ENCODE assay signal across 9 cellular contexts in the genomic region with DNA sequence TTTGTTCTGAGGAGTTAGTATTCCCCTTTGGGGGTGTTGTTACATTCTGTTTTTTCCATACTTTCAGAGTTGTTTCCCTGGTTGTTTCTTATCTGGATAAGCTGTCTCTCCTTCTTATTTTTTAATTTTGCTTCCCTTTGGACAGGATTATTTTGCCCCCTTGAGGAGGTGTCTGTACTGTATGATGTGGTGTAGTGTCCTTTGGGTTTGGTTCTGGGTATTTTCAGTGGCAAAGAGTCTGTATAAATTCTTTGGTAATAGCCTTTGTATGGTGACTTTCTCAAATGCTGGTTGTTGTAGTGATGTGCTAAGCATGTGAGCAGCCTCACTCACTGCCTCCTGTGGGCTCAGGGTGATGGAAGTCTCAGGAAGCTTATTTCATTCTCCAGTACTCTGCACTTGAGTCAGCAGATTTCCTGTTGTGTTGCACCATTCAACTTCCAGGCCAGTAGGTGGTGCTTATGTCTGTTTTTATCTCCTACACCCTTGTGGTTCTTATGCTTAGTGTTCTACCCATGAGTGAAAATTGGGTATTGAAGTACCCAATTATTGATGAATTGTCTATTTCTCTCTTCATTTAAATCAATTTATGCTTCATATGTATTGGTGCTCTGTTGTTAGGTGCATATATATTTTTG.
DNase-seq lines count a peak whose midpoint lies in the region; ATAC-seq, FAIRE-seq and TF ChIP-seq lines count a peak whose summit lies in the region.
"Had no signal": no experiment of that assay in that cellular context is flagged by ENCODE, and none has a peak within 500 bp of the region (broad histone marks: within the 10 kb centered on the region; RNA-seq: fewer than 3 reads in every experiment).

No MANE protein-coding gene starts in this region.

- no peak for TF ChIP-seq POLR2A in GM12891 (IDR thresholded peaks at IDR 0.05; ENCODE audit: low read depth, low read length)

- H3K4me2 ChIP-seq in OCI-LY3 (ENCODE audit: low read length) = no peak overlapping the region

- ATAC-seq in HG02973 (IDR thresholded peaks at IDR 0.05; ENCODE audit: unreplicated experiment) = peak; percentile 66
- no peak for ATAC-seq in GM19328 (IDR thresholded peaks at IDR 0.05; ENCODE audit: unreplicated experiment)

- H3K36me3 ChIP-seq in BE2C (no peaks in the 10 kb centered on the region), OCI-LY3 (replicated peaks; ENCODE audit: low read depth, low read length) (no peaks in the 10 kb centered on the region)
- H3K36me3 ChIP-seq: SJSA1 had no signal

- no peak overlapping the region for H3K4me3 ChIP-seq in BE2C (ENCODE audit: low read depth, low read length)
- H3K4me3 ChIP-seq in OCI-LY3 (ENCODE audit: low read length) = no peak overlapping the region
- no peak overlapping the region for H3K4me3 ChIP-seq in epithelial cell of proximal tubule (ENCODE audit: low read depth, low read length)
- H3K4me3 ChIP-seq: SJSA1 had no signal

- H3K4me1 ChIP-seq in BE2C (no peaks in the 10 kb centered on the region), OCI-LY3 (ENCODE audit: low read length) (peaks cover 3% of the 10 kb centered on the region; the same call in 1 of the 2 replicates)

- H3K9me3 ChIP-seq in BE2C (no peaks in the 10 kb centered on the region), OCI-LY3 (ENCODE audit: insufficient read depth, low read length) (no peaks in the 10 kb centered on the region)

- H3K27me3 ChIP-seq in BE2C (no peaks in the 10 kb centered on the region), OCI-LY3 (ENCODE audit: low read depth, low read length) (no peaks in the 10 kb centered on the region)
- H3K27me3 ChIP-seq: SJSA1 had no signal

- TF ChIP-seq CTCF in BE2C (IDR thresholded peaks at IDR 0.05; ENCODE audit: low read depth, low read length) = peak; percentile 46
- TF ChIP-seq CTCF in OCI-LY3 (IDR thresholded peaks at IDR 0.05; ENCODE audit: low read depth, low read length) = peak; percentile 65
- TF ChIP-seq CTCF in epithelial cell of proximal tubule (conservative IDR thresholded peaks at IDR 0.05; ENCODE audit: low read depth, low read length) = peak; percentile 67

- H3K9ac ChIP-seq in OCI-LY3 (ENCODE audit: low read length) = no peak overlapping the region

- H3K27ac ChIP-seq in OCI-LY3 (ENCODE audit: low read length) = no peak overlapping the region
- H3K27ac ChIP-seq: SJSA1 had no signal

- H3K79me2 ChIP-seq in OCI-LY3 (ENCODE audit: low read length) = no peaks in the 10 kb centered on the region

- DNase-seq in BE2C (no peak), GM12891 (ENCODE audit: insufficient read length, low spot score) (no peak), epithelial cell of proximal tubule (ENCODE audit: low read depth) (peak; percentile 31), stromal cell of bone marrow (ENCODE audit: low read depth) (peak; percentile 22), putamen (ENCODE audit: low spot score) (no peak)

- no peak overlapping the region for H2AFZ ChIP-seq in OCI-LY3 (ENCODE audit: low read depth, low read length)

- peak; percentile 90 for FAIRE-seq in GM12891 (lab: Jason Lieb, UNC)

- no peaks in the 10 kb centered on the region for H4K20me1 ChIP-seq in OCI-LY3 (ENCODE audit: insufficient read depth, low read length)

TF ChIP-seq in GM12891, 5 proteins besides CTCF, POLR2A, EP300 and RAD21:
- no peak for TF ChIP-seq TAF1 (IDR thresholded peaks at IDR 0.05; ENCODE audit: low read depth, low read length)
- no peak for TF ChIP-seq POU2F2 (IDR thresholded peaks at IDR 0.05; ENCODE audit: low read depth, low read length)
- no peak for TF ChIP-seq POLR2AphosphoS5 (IDR thresholded peaks at IDR 0.05; ENCODE audit: low read depth, low read length)
- TF ChIP-seq PAX5 (IDR thresholded peaks at IDR 0.05; ENCODE audit: insufficient read depth, low read length, severe bottlenecking) = no peak
- no peak for TF ChIP-seq SPI1 (IDR thresholded peaks at IDR 0.05; ENCODE audit: low read depth, low read length)

Comparison
In these comparisons a context has a peak if more than half of its experiments do, and no peak if none do; other contexts are left out.
1. DNase-seq: peak in epithelial cell of proximal tubule (single experiment) and stromal cell of bone marrow (single experiment); none in BE2C (single experiment), GM12891 (single experiment) and putamen (single experiment).
2. Peak in every context shown above with its lines, with median percentiles within 50 percentile points of each other: CTCF ChIP-seq.